In the genomic region with DNA sequence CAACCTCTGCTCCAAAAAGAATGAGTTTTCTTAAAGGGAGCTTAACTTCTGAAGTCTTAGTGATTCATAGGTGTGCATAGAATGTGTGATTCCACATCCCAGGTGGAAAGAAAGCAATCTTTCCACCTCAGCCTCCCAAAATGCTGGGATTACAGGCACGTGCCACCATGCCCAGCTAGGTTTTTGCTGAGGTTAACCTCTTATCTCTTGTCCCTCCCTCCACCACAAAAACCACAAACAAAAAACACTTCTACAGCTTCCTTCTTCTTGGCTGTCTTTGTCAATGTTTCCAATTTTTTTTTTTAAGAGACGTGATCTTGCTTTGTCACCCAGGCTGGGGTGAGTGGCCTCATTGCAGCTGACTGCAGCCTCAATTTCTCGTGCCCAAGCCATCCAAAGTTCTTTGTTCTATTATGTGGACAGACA, we compare ENCODE assay signal across 12 cellular contexts. TPM values are rescaled to one million over a fixed set of nuclear protein-coding genes. Genes with fewer than 3 reads are reported as not detected.
DNase-seq lines count a peak whose midpoint lies in the region; ATAC-seq and TF ChIP-seq lines count a peak whose summit lies in the region.
"Had no signal": no experiment of that assay in that cellular context is flagged by ENCODE, and none has a peak within 500 bp of the region (broad histone marks: within the 10 kb centered on the region; RNA-seq: fewer than 3 reads in every experiment).

No MANE protein-coding gene starts in this region.

- CTCF ChIA-PET in CD8-positive, alpha-beta memory T cell (lab: Charles Lee): interaction anchor here (1.1 to 1.7 kb wide), 3 partner anchors 9 to 11 kb away, joined by 3 to 5 read pairs (median 3); no protein-coding TSS in a partner anchor
- CTCF ChIA-PET in activated CD4-positive, alpha-beta T cell treated with anti-CD3 and anti-CD28 coated beads for 36 hours (lab: Charles Lee): interaction anchor here (0.6 to 2.1 kb wide), 5 partner anchors 12 to 384 kb away, joined by 3 to 6 read pairs (median 4); no protein-coding TSS in a partner anchor

- intact Hi-C loops in activated CD4-positive, alpha-beta T cell treated with anti-CD3 and anti-CD28 coated beads for 36 hours (cut with DNase I, micrococcal nuclease): no loop called here

- POLR2A ChIA-PET in CD8-positive, alpha-beta memory T cell (lab: Charles Lee): interaction anchor here (1.5 kb wide), 1 partner anchor 9 kb away, joined by 5 read pairs; a partner anchor contains a TSS
- POLR2A ChIA-PET in activated CD4-positive, alpha-beta T cell treated with anti-CD3 and anti-CD28 coated beads for 36 hours (lab: Charles Lee): interaction anchor here (0.6 to 1.1 kb wide), 2 partner anchors 9 to 11 kb away, joined by 3 to 11 read pairs; a partner anchor contains a TSS

- peak overlapping the region in 5 of 7 donors; percentile 8 to 72 (median 49) for H3K4me3 Mint-ChIP-seq in CD8-positive, alpha-beta memory T cell
- peak overlapping the region; percentile 20 for H3K4me3 Mint-ChIP-seq in activated CD4-positive, alpha-beta T cell treated with anti-CD3 and anti-CD28 coated beads for 36 hours

- H3K4me3 ChIP-seq in CD8-positive, alpha-beta memory T cell (ENCODE audit: low read length): no peak overlapping the region
- H3K4me3 ChIP-seq: lung had no signal

- no peaks in the 10 kb centered on the region for H3K27me3 Mint-ChIP-seq in CD8-positive, alpha-beta memory T cell
- no peaks in the 10 kb centered on the region for H3K27me3 Mint-ChIP-seq in activated CD4-positive, alpha-beta T cell treated with anti-CD3 and anti-CD28 coated beads for 36 hours

- peaks cover 11 to 25% (median 18%) of the 10 kb centered on the region in 3 donors for H3K4me1 Mint-ChIP-seq in CD8-positive, alpha-beta memory T cell
- H3K4me1 Mint-ChIP-seq in activated CD4-positive, alpha-beta T cell treated with anti-CD3 and anti-CD28 coated beads for 36 hours: peaks cover 18% of the 10 kb centered on the region

- H3K36me3 ChIP-seq in CD8-positive, alpha-beta memory T cell (ENCODE audit: insufficient read depth, low read length): peaks cover 3% of the 10 kb centered on the region

- DNase-seq in CD8-positive, alpha-beta memory T cell: peak in 2 of 5 donors; percentile 10 to 29
- DNase-seq in M059J (ENCODE audit: low read depth): peak; percentile 81
- DNase-seq in activated CD4-positive, alpha-beta T cell treated with anti-CD3 and anti-CD28 coated beads for 36 hours: peak; percentile 45
- peak; percentile 22 to 54 for DNase-seq in erythroblast (lab: John Stamatoyannopoulos, UW)
- DNase-seq in epidermal melanocyte (ENCODE audit: insufficient read length, low spot score): no peak
- DNase-seq in NCI-H2081 (lab: John Stamatoyannopoulos, UW): no peak
- DNase-seq: amniotic stem cell, NCI-H1694 treated with DMSO at 0.1 percent for 48 hours, trophoblast cell had no signal

- H3K27ac ChIP-seq in CD8-positive, alpha-beta memory T cell (ENCODE audit: low read depth, low read length): no peak overlapping the region

- H3K9me3 ChIP-seq in CD8-positive, alpha-beta memory T cell (ENCODE audit: low read length): no peaks in the 10 kb centered on the region

- no peaks in the 10 kb centered on the region for H3K27me3 ChIP-seq in CD8-positive, alpha-beta memory T cell (ENCODE audit: insufficient read depth, low read length, poor library complexity, severe bottlenecking)

- H3K9me3 Mint-ChIP-seq in CD8-positive, alpha-beta memory T cell: no peaks in the 10 kb centered on the region
- H3K9me3 Mint-ChIP-seq in activated CD4-positive, alpha-beta T cell treated with anti-CD3 and anti-CD28 coated beads for 36 hours (ENCODE audit: low read depth): no peaks in the 10 kb centered on the region

- peak overlapping the region; percentile 41 to 92 (median 81) for H3K27ac Mint-ChIP-seq in CD8-positive, alpha-beta memory T cell
- H3K27ac Mint-ChIP-seq in activated CD4-positive, alpha-beta T cell treated with anti-CD3 and anti-CD28 coated beads for 36 hours: peak overlapping the region; percentile 44

- peaks cover 0 to 28% (median 4%) of the 10 kb centered on the region in 3 donors for H3K36me3 Mint-ChIP-seq in CD8-positive, alpha-beta memory T cell
- peaks cover 10% of the 10 kb centered on the region for H3K36me3 Mint-ChIP-seq in activated CD4-positive, alpha-beta T cell treated with anti-CD3 and anti-CD28 coated beads for 36 hours (ENCODE audit: low read depth)

- H3K4me1 ChIP-seq in CD8-positive, alpha-beta memory T cell (ENCODE audit: insufficient read depth, low read length): peaks cover 15% of the 10 kb centered on the region

- no peak for TF ChIP-seq POLR2A in erythroblast (IDR thresholded peaks at IDR 0.05; ENCODE audit: low read length)

- peak; percentile 80 for ATAC-seq in activated CD4-positive, alpha-beta T cell treated with anti-CD3 and anti-CD28 coated beads for 36 hours
- no peak for ATAC-seq in GM19324 (IDR thresholded peaks at IDR 0.05; ENCODE audit: low FRiP score, unreplicated experiment)
- no peak for ATAC-seq in GM18870 (IDR thresholded peaks at IDR 0.05; ENCODE audit: unreplicated experiment)

RNA-seq across cellular contexts. Expression of a gene that starts 8.1 kb away (rescaled TPM):
- total RNA-seq in CD8-positive, alpha-beta memory T cell: 100 to 1,000 TPM; 158 to 161 TPM
- 27.6 TPM for polyA plus RNA-seq in CD8-positive, alpha-beta memory T cell
- 217 and 266 TPM in 2 replicates for total RNA-seq in M059J (2014; rRNA removed; shearing (Covaris generic))
- total RNA-seq in activated CD4-positive, alpha-beta T cell treated with anti-CD3 and anti-CD28 coated beads for 36 hours: 100 to 1,000 TPM; 119 to 126 TPM

Comparison
In these comparisons a context has a peak if more than half of its experiments do, and no peak if none do; other contexts are left out.
1. DNase-seq: peak in M059J (single experiment), activated CD4-positive, alpha-beta T cell treated with anti-CD3 and anti-CD28 coated beads for 36 hours (single experiment) and erythroblast (2 of 2); none in epidermal melanocyte (single experiment) and NCI-H2081 (0 of 2).